Comparison of ENCODE assay signal across 9 cellular contexts in the genomic region with DNA sequence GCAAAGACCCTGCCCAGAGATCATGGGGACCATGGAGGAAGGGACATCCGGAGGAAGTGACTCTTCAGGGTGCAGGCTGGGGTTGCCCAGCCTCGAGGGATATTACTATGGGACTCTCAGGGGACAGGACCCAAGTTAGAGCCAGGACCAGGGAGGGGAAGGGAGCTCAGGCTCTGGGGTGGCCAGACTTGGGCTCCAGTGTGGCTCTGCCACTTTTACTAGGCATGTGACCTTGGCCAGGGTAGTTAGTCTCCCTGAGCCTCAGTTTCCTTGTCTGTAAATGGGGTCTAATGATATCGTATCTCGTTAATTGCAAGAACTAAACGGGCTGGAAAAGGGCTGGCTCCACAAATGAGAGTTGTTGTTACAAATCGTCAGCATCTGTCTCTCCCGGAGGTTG. TPM values are rescaled to one million over a fixed set of nuclear protein-coding genes. Genes with fewer than 3 reads are reported as not detected.
"Had no signal": no experiment of that assay in that cellular context is flagged by ENCODE, and none has a peak within 500 bp of the region (broad histone marks: within the 10 kb centered on the region; RNA-seq: fewer than 3 reads in every experiment).

No MANE protein-coding gene starts in this region.

RNA-seq across cellular contexts. Expression of gene SPDYE2B, which starts 39.7 kb away (rescaled TPM):
- total RNA-seq: activated CD8-positive, alpha-beta T cell treated with anti-CD3 and anti-CD28 coated beads, Interleukin-2, amount 10 ng/mL, durations not matched to agents 7 days and 5 days; activated T-cell treated with anti-CD3 and anti-CD28 coated beads, Interleukin-2, amount 50 U/mL, for 4 hours; K562; OCI-LY7; Right ventricle myocardium inferior; SJCRH30; T-helper 2 cell treated with Interferon-gamma antibody and Interleukin-4, amounts not matched to agents 100 ng/mL and 5 ng/mL, for 36 hours had no signal
- polyA plus RNA-seq: K562, SK-N-SH had no signal

RNA-seq across cellular contexts. Expression of gene SPDYE2, which starts 59.4 kb away (rescaled TPM):
- total RNA-seq: activated naive CD4-positive, alpha-beta T cell treated with anti-CD3 and anti-CD28 coated beads for 36 hours; activated T-cell treated with anti-CD3 and anti-CD28 coated beads, Interleukin-2, amount 50 U/mL, for 4 hours; K562; OCI-LY7; Right ventricle myocardium inferior; T-helper 2 cell treated with Interferon-gamma antibody and Interleukin-4, amounts not matched to agents 100 ng/mL and 5 ng/mL, for 36 hours had no signal
- polyA plus RNA-seq: SK-N-SH had no signal
